Comparison of ENCODE assay signal across 8 cellular contexts in the genomic region with DNA sequence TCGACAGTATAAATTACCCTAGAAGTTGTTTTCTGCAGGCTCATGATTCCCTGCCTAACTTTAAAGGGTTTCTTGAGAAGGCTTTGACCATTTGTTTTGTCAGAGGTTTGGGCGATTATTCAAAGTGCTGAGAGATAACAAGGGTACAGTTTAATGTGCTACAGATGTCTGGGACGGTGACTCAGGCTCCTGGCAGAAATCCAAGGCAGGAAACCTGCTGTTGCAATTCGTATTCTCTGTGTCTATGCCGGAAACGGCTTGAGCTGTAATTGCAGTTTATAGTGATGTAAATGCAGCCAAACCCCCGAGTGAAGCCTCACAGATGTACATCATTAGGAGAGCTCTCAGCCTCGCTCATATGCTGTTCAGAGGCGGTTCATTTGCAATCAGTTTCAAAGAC.
DNase-seq lines count a peak whose midpoint lies in the region; ATAC-seq, FAIRE-seq and TF ChIP-seq lines count a peak whose summit lies in the region.

No MANE protein-coding gene starts in this region.

- peaks cover 0 to 9% (median 0%) of the 10 kb centered on the region in 11 experiments; a peak in 2 of 22 replicates for H3K9me3 ChIP-seq in BLaER1 treated with 17β-estradiol and CSF1 and Interleukin-3, amounts not matched to agents 10 nM and 100 nM (replicated peaks in 1 of 11)
- no peaks in the 10 kb centered on the region for H3K9me3 ChIP-seq in pancreas

- TF ChIP-seq CTCF in HFF-Myc (IDR thresholded peaks at IDR 0.05; ENCODE audit: low read depth, low read length, missing control alignments) (no peak), fibroblast of villous mesenchyme (IDR thresholded peaks at IDR 0.05; ENCODE audit: insufficient read depth, low read depth, low read length) (no peak), pancreas (IDR thresholded peaks at IDR 0.05) (no peak)

- no peaks in the 10 kb centered on the region for H3K36me3 ChIP-seq in BLaER1 treated with 17β-estradiol and CSF1 and Interleukin-3, amounts not matched to agents 10 nM and 100 nM
- no peaks in the 10 kb centered on the region for H3K36me3 ChIP-seq in pancreas

- FAIRE-seq in pancreas (lab: Jason Lieb, UNC), result no peak

- H3K4me3 ChIP-seq in BLaER1 treated with 17β-estradiol and CSF1 and Interleukin-3, amounts not matched to agents 10 nM and 100 nM, result peak overlapping the region in 2 of 10 experiments; percentile 3 to 6; a peak in 1 of 20 replicates
- H3K4me3 ChIP-seq in HFF-Myc (replicated peaks; ENCODE audit: low read depth, low read length) (no peak overlapping the region), fibroblast of villous mesenchyme (ENCODE audit: low read depth, low read length) (no peak overlapping the region), pancreas (no peak overlapping the region)

- peak overlapping the region; percentile 67 to 85 (median 74) for H3K4me2 ChIP-seq in BLaER1 treated with 17β-estradiol and CSF1 and Interleukin-3, amounts not matched to agents 10 nM and 100 nM

- ATAC-seq in pancreas, result peak; percentile 89 to 95 (median 92)
- no peak for ATAC-seq in GM18867 (IDR thresholded peaks at IDR 0.05; ENCODE audit: unreplicated experiment)
- ATAC-seq in HG02571 (IDR thresholded peaks at IDR 0.05; ENCODE audit: unreplicated experiment), result no peak

- 8 to 10% methylated on average over 9 of the region's 9 CpGs for WGBS in pancreas, 2 donors

- H3K4me1 ChIP-seq in BLaER1 treated with 17β-estradiol and CSF1 and Interleukin-3, amounts not matched to agents 10 nM and 100 nM, result peaks cover 16 to 32% (median 28%) of the 10 kb centered on the region in 10 experiments
- H3K4me1 ChIP-seq in pancreas, result peaks cover 0 to 5% (median 0%) of the 10 kb centered on the region in 3 donors

- peak overlapping the region in 9 of 11 experiments; percentile 57 to 87 (median 81); a peak in 18 of 22 replicates for H3K27ac ChIP-seq in BLaER1 treated with 17β-estradiol and CSF1 and Interleukin-3, amounts not matched to agents 10 nM and 100 nM
- H3K27ac ChIP-seq in pancreas, result no peak overlapping the region

- intact Hi-C loops in pancreas (cut with DNase I), result no loop called here

- H4K20me1 ChIP-seq in BLaER1 treated with 17β-estradiol and CSF1 and Interleukin-3, amounts not matched to agents 10 nM and 100 nM, result no peaks in the 10 kb centered on the region

- H3K9ac ChIP-seq in BLaER1 treated with 17β-estradiol and CSF1 and Interleukin-3, amounts not matched to agents 10 nM and 100 nM, result peak overlapping the region in 9 of 11 experiments; percentile 39 to 71 (median 58); a peak in 16 of 22 replicates

- DNase-seq in HFF-Myc (ENCODE audit: extremely low read depth, low read depth), result peak; percentile 99
- DNase-seq in NCI-H2227 treated with DMSO at 0.1 percent for 48 hours (lab: John Stamatoyannopoulos, UW), result peak; percentile 92
- peak; percentile 53 to 60 for DNase-seq in activated CD4-positive, alpha-beta T cell treated with anti-CD3 and anti-CD28 coated beads, Interleukin-2, amount 50 U/mL, for 48 hours
- peak; percentile 99 for DNase-seq in fibroblast of villous mesenchyme (ENCODE audit: low read depth)
- DNase-seq in pancreas, result peak; percentile 65 to 85 (median 75)

- H3K27me3 ChIP-seq in BLaER1 treated with 17β-estradiol and CSF1 and Interleukin-3, amounts not matched to agents 10 nM and 100 nM, result no peaks in the 10 kb centered on the region
- H3K27me3 ChIP-seq in pancreas, result no peaks in the 10 kb centered on the region

Comparison
In these comparisons a context has a peak if more than half of its experiments do, and no peak if none do; other contexts are left out.
1. H3K27ac ChIP-seq: peak in BLaER1 treated with 17β-estradiol and CSF1 and Interleukin-3, amounts not matched to agents 10 nM and 100 nM (9 of 11); none in pancreas (0 of 4).
2. ATAC-seq: peak in pancreas (4 of 4); none in GM18867 (single experiment) and HG02571 (single experiment).
3. Peak in every context shown above with its lines, with median percentiles within 50 percentile points of each other: DNase-seq.